1 cellular context compared by ENCODE assay signal in the genomic region with DNA sequence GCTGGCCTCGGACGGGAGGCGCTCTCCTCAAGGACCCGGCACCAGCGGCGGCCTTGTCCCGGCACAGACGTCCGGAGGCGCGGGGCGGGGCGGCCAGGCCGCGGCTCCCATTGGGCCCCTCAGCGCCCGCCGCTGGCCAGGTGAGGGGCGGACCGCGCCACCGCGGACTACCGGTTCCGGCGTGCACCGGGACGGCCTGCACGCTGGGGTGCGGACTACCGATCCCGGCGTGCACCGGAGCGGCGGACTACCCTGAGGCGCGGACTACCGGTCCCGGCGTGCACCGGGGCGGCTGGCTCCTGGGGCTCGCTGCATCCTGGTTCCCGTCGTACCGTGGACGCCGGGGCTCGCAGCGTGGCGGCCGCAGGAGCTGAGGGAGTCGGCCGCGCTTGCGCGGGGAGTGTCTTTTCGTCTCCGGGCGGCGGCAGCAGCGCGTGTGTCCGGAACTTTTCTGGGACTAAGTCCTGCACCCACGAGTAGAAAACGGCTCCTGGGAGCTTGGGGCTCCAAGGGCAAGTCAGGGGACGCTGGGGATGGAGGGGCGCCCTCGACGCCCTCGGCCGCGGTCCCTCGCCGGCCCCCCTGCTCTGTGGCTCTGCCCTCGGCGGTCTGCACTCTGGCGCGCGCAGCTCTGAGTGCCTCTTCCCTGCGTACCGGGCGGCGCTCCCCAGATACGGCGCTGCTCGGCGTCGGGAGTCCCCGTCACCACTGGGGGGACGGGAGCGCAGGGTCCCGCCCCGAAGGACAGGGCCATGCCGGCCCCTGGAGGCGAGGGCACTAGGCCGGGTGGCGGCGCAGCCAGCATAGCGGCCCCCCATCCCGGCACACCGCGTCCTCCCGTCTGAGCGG.
TF ChIP-seq lines count a peak whose summit lies in the region.

A gene (minus strand): TSS at position 86 of the 849 bp plus-strand sequence. CDS start 206 bp downstream, outside the sequence.

TF ChIP-seq in HepG2, 621 proteins besides CTCF, POLR2A, EP300 and RAD21 (continued from another document and continues in another):
- TF ChIP-seq, protein P1, sequence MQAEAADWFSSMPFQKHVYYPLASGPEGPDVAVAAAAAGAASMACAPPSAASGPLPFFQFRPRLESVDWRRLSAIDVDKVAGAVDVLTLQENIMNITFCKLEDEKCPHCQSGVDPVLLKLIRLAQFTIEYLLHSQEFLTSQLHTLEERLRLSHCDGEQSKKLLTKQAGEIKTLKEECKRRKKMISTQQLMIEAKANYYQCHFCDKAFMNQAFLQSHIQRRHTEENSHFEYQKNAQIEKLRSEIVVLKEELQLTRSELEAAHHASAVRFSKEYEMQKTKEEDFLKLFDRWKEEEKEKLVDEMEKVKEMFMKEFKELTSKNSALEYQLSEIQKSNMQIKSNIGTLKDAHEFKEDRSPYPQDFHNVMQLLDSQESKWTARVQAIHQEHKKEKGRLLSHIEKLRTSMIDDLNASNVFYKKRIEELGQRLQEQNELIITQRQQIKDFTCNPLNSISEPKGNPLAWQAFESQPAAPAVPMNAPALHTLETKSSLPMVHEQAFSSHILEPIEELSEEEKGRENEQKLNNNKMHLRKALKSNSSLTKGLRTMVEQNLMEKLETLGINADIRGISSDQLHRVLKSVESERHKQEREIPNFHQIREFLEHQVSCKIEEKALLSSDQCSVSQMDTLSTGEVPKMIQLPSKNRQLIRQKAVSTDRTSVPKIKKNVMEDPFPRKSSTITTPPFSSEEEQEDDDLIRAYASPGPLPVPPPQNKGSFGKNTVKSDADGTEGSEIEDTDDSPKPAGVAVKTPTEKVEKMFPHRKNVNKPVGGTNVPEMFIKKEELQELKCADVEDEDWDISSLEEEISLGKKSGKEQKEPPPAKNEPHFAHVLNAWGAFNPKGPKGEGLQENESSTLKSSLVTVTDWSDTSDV (CRISPR knock-in tag; IDR thresholded peaks at IDR 0.05): no peak
- TF ChIP-seq, protein P2, sequence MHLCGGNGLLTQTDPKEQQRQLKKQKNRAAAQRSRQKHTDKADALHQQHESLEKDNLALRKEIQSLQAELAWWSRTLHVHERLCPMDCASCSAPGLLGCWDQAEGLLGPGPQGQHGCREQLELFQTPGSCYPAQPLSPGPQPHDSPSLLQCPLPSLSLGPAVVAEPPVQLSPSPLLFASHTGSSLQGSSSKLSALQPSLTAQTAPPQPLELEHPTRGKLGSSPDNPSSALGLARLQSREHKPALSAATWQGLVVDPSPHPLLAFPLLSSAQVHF (CRISPR knock-in tag; IDR thresholded peaks at IDR 0.05): no peak
- TF ChIP-seq MXD4 (CRISPR knock-in tag; IDR thresholded peaks at IDR 0.05) (peak; percentile 61), HOXD1 (CRISPR knock-in tag; IDR thresholded peaks at IDR 0.05) (peak; percentile 78; the same call in 1 of the 2 replicates), ZNF33B (CRISPR knock-in tag; IDR thresholded peaks at IDR 0.05) (no peak), CAMTA2 (CRISPR knock-in tag; IDR thresholded peaks at IDR 0.05; ENCODE audit: borderline replicate concordance) (no peak; the same call in 1 of the 2 replicates), ZNF33A (CRISPR knock-in tag; IDR thresholded peaks at IDR 0.05; ENCODE audit: borderline replicate concordance) (no peak), ARNT (IDR thresholded peaks at IDR 0.05) (no peak), ZBTB7A (CRISPR knock-in tag; IDR thresholded peaks at IDR 0.05) (peak; percentile 44; the same call in 1 of the 2 replicates), ZNF644 (CRISPR knock-in tag; IDR thresholded peaks at IDR 0.05; ENCODE audit: low read depth) (no peak), RAD51 (IDR thresholded peaks at IDR 0.05; ENCODE audit: borderline replicate concordance) (no peak), ZNF670 (CRISPR knock-in tag; IDR thresholded peaks at IDR 0.05; ENCODE audit: borderline replicate concordance) (peak; percentile 97), ISX (CRISPR knock-in tag; conservative IDR thresholded peaks at IDR 0.05) (peak; percentile 89), RBAK (CRISPR knock-in tag; IDR thresholded peaks at IDR 0.05) (no peak), TEAD3 (CRISPR knock-in tag; optimal IDR thresholded peaks at IDR 0.05; ENCODE audit: borderline replicate concordance) (peak; percentile 78), ZNF263 (CRISPR knock-in tag; IDR thresholded peaks at IDR 0.05) (peak; percentile 49; the same call in 1 of the 2 replicates), GATAD2A (CRISPR knock-in tag; IDR thresholded peaks at IDR 0.05) (peak; percentile 40)
- TF ChIP-seq, protein P3, sequence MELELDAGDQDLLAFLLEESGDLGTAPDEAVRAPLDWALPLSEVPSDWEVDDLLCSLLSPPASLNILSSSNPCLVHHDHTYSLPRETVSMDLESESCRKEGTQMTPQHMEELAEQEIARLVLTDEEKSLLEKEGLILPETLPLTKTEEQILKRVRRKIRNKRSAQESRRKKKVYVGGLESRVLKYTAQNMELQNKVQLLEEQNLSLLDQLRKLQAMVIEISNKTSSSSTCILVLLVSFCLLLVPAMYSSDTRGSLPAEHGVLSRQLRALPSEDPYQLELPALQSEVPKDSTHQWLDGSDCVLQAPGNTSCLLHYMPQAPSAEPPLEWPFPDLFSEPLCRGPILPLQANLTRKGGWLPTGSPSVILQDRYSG (CRISPR knock-in tag; IDR thresholded peaks at IDR 0.05): no peak
- TF ChIP-seq, protein P4, sequence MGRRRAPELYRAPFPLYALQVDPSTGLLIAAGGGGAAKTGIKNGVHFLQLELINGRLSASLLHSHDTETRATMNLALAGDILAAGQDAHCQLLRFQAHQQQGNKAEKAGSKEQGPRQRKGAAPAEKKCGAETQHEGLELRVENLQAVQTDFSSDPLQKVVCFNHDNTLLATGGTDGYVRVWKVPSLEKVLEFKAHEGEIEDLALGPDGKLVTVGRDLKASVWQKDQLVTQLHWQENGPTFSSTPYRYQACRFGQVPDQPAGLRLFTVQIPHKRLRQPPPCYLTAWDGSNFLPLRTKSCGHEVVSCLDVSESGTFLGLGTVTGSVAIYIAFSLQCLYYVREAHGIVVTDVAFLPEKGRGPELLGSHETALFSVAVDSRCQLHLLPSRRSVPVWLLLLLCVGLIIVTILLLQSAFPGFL (CRISPR knock-in tag; IDR thresholded peaks at IDR 0.05): 0 out of 2 replicates have a peak, but pooled peaks have one; percentile 41
- TF ChIP-seq, protein P5, sequence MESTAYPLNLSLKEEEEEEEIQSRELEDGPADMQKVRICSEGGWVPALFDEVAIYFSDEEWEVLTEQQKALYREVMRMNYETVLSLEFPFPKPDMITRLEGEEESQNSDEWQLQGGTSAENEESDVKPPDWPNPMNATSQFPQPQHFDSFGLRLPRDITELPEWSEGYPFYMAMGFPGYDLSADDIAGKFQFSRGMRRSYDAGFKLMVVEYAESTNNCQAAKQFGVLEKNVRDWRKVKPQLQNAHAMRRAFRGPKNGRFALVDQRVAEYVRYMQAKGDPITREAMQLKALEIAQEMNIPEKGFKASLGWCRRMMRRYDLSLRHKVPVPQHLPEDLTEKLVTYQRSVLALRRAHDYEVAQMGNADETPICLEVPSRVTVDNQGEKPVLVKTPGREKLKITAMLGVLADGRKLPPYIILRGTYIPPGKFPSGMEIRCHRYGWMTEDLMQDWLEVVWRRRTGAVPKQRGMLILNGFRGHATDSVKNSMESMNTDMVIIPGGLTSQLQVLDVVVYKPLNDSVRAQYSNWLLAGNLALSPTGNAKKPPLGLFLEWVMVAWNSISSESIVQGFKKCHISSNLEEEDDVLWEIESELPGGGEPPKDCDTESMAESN (CRISPR knock-in tag; conservative IDR thresholded peaks at IDR 0.05): peak; percentile 85
- TF ChIP-seq, protein P6, sequence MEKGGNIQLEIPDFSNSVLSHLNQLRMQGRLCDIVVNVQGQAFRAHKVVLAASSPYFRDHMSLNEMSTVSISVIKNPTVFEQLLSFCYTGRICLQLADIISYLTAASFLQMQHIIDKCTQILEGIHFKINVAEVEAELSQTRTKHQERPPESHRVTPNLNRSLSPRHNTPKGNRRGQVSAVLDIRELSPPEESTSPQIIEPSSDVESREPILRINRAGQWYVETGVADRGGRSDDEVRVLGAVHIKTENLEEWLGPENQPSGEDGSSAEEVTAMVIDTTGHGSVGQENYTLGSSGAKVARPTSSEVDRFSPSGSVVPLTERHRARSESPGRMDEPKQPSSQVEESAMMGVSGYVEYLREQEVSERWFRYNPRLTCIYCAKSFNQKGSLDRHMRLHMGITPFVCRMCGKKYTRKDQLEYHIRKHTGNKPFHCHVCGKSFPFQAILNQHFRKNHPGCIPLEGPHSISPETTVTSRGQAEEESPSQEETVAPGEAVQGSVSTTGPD (CRISPR knock-in tag; IDR thresholded peaks at IDR 0.05): no peak
- TF ChIP-seq, protein P7, sequence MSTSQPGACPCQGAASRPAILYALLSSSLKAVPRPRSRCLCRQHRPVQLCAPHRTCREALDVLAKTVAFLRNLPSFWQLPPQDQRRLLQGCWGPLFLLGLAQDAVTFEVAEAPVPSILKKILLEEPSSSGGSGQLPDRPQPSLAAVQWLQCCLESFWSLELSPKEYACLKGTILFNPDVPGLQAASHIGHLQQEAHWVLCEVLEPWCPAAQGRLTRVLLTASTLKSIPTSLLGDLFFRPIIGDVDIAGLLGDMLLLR (CRISPR knock-in tag; IDR thresholded peaks at IDR 0.05): peak; percentile 26; the same call in 1 of the 2 replicates
- TF ChIP-seq, protein P8, sequence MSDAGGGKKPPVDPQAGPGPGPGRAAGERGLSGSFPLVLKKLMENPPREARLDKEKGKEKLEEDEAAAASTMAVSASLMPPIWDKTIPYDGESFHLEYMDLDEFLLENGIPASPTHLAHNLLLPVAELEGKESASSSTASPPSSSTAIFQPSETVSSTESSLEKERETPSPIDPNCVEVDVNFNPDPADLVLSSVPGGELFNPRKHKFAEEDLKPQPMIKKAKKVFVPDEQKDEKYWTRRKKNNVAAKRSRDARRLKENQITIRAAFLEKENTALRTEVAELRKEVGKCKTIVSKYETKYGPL (CRISPR knock-in tag; IDR thresholded peaks at IDR 0.05): 0 out of 2 replicates have a peak, but pooled peaks have one; percentile 32
- TF ChIP-seq, protein P9, sequence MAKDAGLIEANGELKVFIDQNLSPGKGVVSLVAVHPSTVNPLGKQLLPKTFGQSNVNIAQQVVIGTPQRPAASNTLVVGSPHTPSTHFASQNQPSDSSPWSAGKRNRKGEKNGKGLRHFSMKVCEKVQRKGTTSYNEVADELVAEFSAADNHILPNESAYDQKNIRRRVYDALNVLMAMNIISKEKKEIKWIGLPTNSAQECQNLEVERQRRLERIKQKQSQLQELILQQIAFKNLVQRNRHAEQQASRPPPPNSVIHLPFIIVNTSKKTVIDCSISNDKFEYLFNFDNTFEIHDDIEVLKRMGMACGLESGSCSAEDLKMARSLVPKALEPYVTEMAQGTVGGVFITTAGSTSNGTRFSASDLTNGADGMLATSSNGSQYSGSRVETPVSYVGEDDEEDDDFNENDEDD (CRISPR knock-in tag; IDR thresholded peaks at IDR 0.05; ENCODE audit: borderline replicate concordance): peak; percentile 80; the same call in 1 of the 2 replicates
- TF ChIP-seq, protein P10, sequence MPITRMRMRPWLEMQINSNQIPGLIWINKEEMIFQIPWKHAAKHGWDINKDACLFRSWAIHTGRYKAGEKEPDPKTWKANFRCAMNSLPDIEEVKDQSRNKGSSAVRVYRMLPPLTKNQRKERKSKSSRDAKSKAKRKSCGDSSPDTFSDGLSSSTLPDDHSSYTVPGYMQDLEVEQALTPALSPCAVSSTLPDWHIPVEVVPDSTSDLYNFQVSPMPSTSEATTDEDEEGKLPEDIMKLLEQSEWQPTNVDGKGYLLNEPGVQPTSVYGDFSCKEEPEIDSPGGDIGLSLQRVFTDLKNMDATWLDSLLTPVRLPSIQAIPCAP (CRISPR knock-in tag; IDR thresholded peaks at IDR 0.05; ENCODE audit: low read depth): no peak
- TF ChIP-seq, protein P11, sequence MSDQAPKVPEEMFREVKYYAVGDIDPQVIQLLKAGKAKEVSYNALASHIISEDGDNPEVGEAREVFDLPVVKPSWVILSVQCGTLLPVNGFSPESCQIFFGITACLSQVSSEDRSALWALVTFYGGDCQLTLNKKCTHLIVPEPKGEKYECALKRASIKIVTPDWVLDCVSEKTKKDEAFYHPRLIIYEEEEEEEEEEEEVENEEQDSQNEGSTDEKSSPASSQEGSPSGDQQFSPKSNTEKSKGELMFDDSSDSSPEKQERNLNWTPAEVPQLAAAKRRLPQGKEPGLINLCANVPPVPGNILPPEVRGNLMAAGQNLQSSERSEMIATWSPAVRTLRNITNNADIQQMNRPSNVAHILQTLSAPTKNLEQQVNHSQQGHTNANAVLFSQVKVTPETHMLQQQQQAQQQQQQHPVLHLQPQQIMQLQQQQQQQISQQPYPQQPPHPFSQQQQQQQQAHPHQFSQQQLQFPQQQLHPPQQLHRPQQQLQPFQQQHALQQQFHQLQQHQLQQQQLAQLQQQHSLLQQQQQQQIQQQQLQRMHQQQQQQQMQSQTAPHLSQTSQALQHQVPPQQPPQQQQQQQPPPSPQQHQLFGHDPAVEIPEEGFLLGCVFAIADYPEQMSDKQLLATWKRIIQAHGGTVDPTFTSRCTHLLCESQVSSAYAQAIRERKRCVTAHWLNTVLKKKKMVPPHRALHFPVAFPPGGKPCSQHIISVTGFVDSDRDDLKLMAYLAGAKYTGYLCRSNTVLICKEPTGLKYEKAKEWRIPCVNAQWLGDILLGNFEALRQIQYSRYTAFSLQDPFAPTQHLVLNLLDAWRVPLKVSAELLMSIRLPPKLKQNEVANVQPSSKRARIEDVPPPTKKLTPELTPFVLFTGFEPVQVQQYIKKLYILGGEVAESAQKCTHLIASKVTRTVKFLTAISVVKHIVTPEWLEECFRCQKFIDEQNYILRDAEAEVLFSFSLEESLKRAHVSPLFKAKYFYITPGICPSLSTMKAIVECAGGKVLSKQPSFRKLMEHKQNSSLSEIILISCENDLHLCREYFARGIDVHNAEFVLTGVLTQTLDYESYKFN (CRISPR knock-in tag; conservative IDR thresholded peaks at IDR 0.05): 0 out of 2 replicates have a peak, but pooled peaks have one; percentile 44
- TF ChIP-seq, protein P12, sequence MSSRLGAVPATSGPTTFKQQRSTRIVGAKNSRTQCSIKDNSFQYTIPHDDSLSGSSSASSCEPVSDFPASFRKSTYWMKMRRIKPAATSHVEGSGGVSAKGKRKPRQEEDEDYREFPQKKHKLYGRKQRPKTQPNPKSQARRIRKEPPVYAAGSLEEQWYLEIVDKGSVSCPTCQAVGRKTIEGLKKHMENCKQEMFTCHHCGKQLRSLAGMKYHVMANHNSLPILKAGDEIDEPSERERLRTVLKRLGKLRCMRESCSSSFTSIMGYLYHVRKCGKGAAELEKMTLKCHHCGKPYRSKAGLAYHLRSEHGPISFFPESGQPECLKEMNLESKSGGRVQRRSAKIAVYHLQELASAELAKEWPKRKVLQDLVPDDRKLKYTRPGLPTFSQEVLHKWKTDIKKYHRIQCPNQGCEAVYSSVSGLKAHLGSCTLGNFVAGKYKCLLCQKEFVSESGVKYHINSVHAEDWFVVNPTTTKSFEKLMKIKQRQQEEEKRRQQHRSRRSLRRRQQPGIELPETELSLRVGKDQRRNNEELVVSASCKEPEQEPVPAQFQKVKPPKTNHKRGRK (CRISPR knock-in tag; IDR thresholded peaks at IDR 0.05): no peak
- TF ChIP-seq, protein P13, sequence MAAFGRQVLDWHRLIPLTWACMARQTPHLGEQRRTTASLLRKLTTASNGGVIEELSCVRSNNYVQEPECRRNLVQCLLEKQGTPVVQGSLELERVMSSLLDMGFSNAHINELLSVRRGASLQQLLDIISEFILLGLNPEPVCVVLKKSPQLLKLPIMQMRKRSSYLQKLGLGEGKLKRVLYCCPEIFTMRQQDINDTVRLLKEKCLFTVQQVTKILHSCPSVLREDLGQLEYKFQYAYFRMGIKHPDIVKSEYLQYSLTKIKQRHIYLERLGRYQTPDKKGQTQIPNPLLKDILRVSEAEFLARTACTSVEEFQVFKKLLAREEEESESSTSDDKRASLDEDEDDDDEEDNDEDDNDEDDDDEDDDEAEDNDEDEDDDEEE (CRISPR knock-in tag; IDR thresholded peaks at IDR 0.05): no peak
